18 cellular contexts compared by ENCODE assay signal in genomic region chr7:148723166-148723559, GRCh38. TPM values are rescaled to one million over a fixed set of nuclear protein-coding genes. Genes with fewer than 3 reads are reported as not detected.
A peak's percentile ranks its signal among the peaks of the same experiment; 100 is the strongest.
DNase-seq lines count a peak whose midpoint lies in the region; ATAC-seq and TF ChIP-seq lines count a peak whose summit lies in the region.
"Had no signal": no experiment of that assay in that cellular context is flagged by ENCODE, and none has a peak within 500 bp of the region (broad histone marks: within the 10 kb centered on the region; RNA-seq: fewer than 3 reads in every experiment).

No MANE protein-coding gene starts in this region.

- no peak for DNase-seq in CD4-positive, CD25-positive, alpha-beta regulatory T cell
- DNase-seq in Caco-2 (no peak), iPS-NIHi11 (ENCODE audit: low spot score) (no peak), spleen (no peak), NCI-H526 treated with DMSO at 0.1 percent for 48 hours (lab: John Stamatoyannopoulos, UW) (no peak)
- DNase-seq in activated naive CD8-positive, alpha-beta T cell treated with anti-CD3 and anti-CD28 coated beads, Interleukin-2, amount 50 U/mL, for 24 hours: no peak
- DNase-seq in natural killer cell treated with Interleukin-12 subunit alpha and Interleukin-12 subunit beta and Interleukin-15 and Interleukin-18, amount 100 ng/mL, for 72 hours (ENCODE audit: low spot score): no peak
- DNase-seq: activated effector memory CD4-positive, alpha-beta T cell treated with Interleukin-2 at 50 U/mL for 16 hours; BE2C; cortex of kidney; DMS79; foreskin keratinocyte; KBM-7; NCI-H226; stimulated activated CD4-positive, alpha-beta T cell treated with anti-CD3 and anti-CD28 coated beads, Interleukin-4, amount 100 ng/mL, for 4 hours; tibial artery; WERI-Rb-1 had no signal

- no peak for TF ChIP-seq CTCF in Caco-2 (IDR thresholded peaks at IDR 0.05; ENCODE audit: insufficient read depth in 1 of 2, low read depth in 1 of 2, low read length in 1 of 2, severe bottlenecking in 1 of 2, unreplicated experiment in 1 of 2)
- no peak for TF ChIP-seq CTCF in spleen (IDR thresholded peaks at IDR 0.05 in 8 of 11, conservative IDR thresholded peaks at IDR 0.05 in 3 of 11)

- no peaks in the 10 kb centered on the region for H3K9me3 ChIP-seq in CD4-positive, CD25-positive, alpha-beta regulatory T cell (ENCODE audit: control insufficient read depth in 2 of 2, low read length in 2 of 2)
- H3K9me3 ChIP-seq in Caco-2: no peaks in the 10 kb centered on the region
- no peaks in the 10 kb centered on the region for H3K9me3 ChIP-seq in spleen
- H3K9me3 ChIP-seq: BE2C, ovary, tibial artery had no signal

- intact Hi-C loops in Caco-2 (cut with micrococcal nuclease; ENCODE audit: unreplicated experiment) (no loop called here), spleen (cut with DNase I; ENCODE audit: low total_unique reads) (no loop called here)

- peaks cover 48 to 96% (median 86%) of the 10 kb centered on the region in 4 donors for H3K4me1 Mint-ChIP-seq in CD4-positive, CD25-positive, alpha-beta regulatory T cell
- H3K4me1 Mint-ChIP-seq in Caco-2 (ENCODE audit: low read depth, unreplicated experiment): peaks cover 30% of the 10 kb centered on the region
- peaks cover 86% of the 10 kb centered on the region for H3K4me1 Mint-ChIP-seq in activated naive CD8-positive, alpha-beta T cell treated with anti-CD3 and anti-CD28 coated beads, Interleukin-2, amount 50 U/mL, for 24 hours
- H3K4me1 Mint-ChIP-seq in natural killer cell treated with Interleukin-12 subunit alpha and Interleukin-12 subunit beta and Interleukin-15 and Interleukin-18, amount 100 ng/mL, for 72 hours (ENCODE audit: low read depth in 2 of 2): peaks cover 75 to 93% of the 10 kb centered on the region in 2 donors

- H3K27me3 Mint-ChIP-seq in CD4-positive, CD25-positive, alpha-beta regulatory T cell: no peaks in the 10 kb centered on the region
- H3K27me3 Mint-ChIP-seq in Caco-2 (ENCODE audit: insufficient read depth, unreplicated experiment): no peaks in the 10 kb centered on the region
- H3K27me3 Mint-ChIP-seq in activated naive CD8-positive, alpha-beta T cell treated with anti-CD3 and anti-CD28 coated beads, Interleukin-2, amount 50 U/mL, for 24 hours: no peaks in the 10 kb centered on the region
- H3K27me3 Mint-ChIP-seq in natural killer cell treated with Interleukin-12 subunit alpha and Interleukin-12 subunit beta and Interleukin-15 and Interleukin-18, amount 100 ng/mL, for 72 hours: no peaks in the 10 kb centered on the region

- H3K4me3 Mint-ChIP-seq in CD4-positive, CD25-positive, alpha-beta regulatory T cell: peak overlapping the region in 2 of 4 donors; percentile 13 to 18
- no peak overlapping the region for H3K4me3 Mint-ChIP-seq in Caco-2 (ENCODE audit: unreplicated experiment)
- H3K4me3 Mint-ChIP-seq in activated naive CD8-positive, alpha-beta T cell treated with anti-CD3 and anti-CD28 coated beads, Interleukin-2, amount 50 U/mL, for 24 hours: no peak overlapping the region
- peak overlapping the region; percentile 38 for H3K4me3 Mint-ChIP-seq in natural killer cell treated with Interleukin-12 subunit alpha and Interleukin-12 subunit beta and Interleukin-15 and Interleukin-18, amount 100 ng/mL, for 72 hours

- ATAC-seq in CD4-positive, CD25-positive, alpha-beta regulatory T cell (ENCODE audit: low read depth in 2 of 2): no peak
- ATAC-seq in activated naive CD8-positive, alpha-beta T cell treated with anti-CD3 and anti-CD28 coated beads, Interleukin-2, amount 50 U/mL, for 24 hours: peak; percentile 14
- no peak for ATAC-seq in natural killer cell treated with Interleukin-12 subunit alpha and Interleukin-12 subunit beta and Interleukin-15 and Interleukin-18, amount 100 ng/mL, for 72 hours
- ATAC-seq: foreskin keratinocyte had no signal

- peak overlapping the region in 2 of 3 donors; percentile 27 to 42 for H3K27ac Mint-ChIP-seq in CD4-positive, CD25-positive, alpha-beta regulatory T cell
- peak overlapping the region; percentile 19 for H3K27ac Mint-ChIP-seq in Caco-2 (ENCODE audit: unreplicated experiment)
- peak overlapping the region; percentile 14 for H3K27ac Mint-ChIP-seq in activated naive CD8-positive, alpha-beta T cell treated with anti-CD3 and anti-CD28 coated beads, Interleukin-2, amount 50 U/mL, for 24 hours
- peak overlapping the region; percentile 54 to 64 for H3K27ac Mint-ChIP-seq in natural killer cell treated with Interleukin-12 subunit alpha and Interleukin-12 subunit beta and Interleukin-15 and Interleukin-18, amount 100 ng/mL, for 72 hours

- CTCF ChIA-PET in Caco-2 (lab: Charles Lee): no interaction called here

- H3K9me3 Mint-ChIP-seq in CD4-positive, CD25-positive, alpha-beta regulatory T cell: no peaks in the 10 kb centered on the region
- no peaks in the 10 kb centered on the region for H3K9me3 Mint-ChIP-seq in Caco-2 (ENCODE audit: unreplicated experiment)
- no peaks in the 10 kb centered on the region for H3K9me3 Mint-ChIP-seq in activated naive CD8-positive, alpha-beta T cell treated with anti-CD3 and anti-CD28 coated beads, Interleukin-2, amount 50 U/mL, for 24 hours
- no peaks in the 10 kb centered on the region for H3K9me3 Mint-ChIP-seq in natural killer cell treated with Interleukin-12 subunit alpha and Interleukin-12 subunit beta and Interleukin-15 and Interleukin-18, amount 100 ng/mL, for 72 hours

- no TSS peak for BruUV-seq in Caco-2 (replicated peaks; lab: Mats Ljungman, UMichigan)

- 62 to 89% (median 72%) methylated on average over 2 of the region's 2 CpGs for WGBS in spleen, 5 donors

- no peak for TF ChIP-seq POLR2A in spleen (IDR thresholded peaks at IDR 0.05)

- H3K36me3 ChIP-seq in CD4-positive, CD25-positive, alpha-beta regulatory T cell (ENCODE audit: control insufficient read depth, insufficient read depth, low read length): no peaks in the 10 kb centered on the region
- H3K36me3 ChIP-seq in Caco-2 (ENCODE audit: control insufficient read depth, insufficient read depth, low read length) (no peaks in the 10 kb centered on the region), spleen (no peaks in the 10 kb centered on the region)
- H3K36me3 ChIP-seq: BE2C, ovary, tibial artery had no signal

- H3K27ac ChIP-seq in CD4-positive, CD25-positive, alpha-beta regulatory T cell (ENCODE audit: insufficient read depth, low read length, poor library complexity, severe bottlenecking): no peak overlapping the region
- H3K27ac ChIP-seq in spleen: peak overlapping the region in 1 of 8 donors; percentile 7
- H3K27ac ChIP-seq: foreskin keratinocyte, ovary, tibial artery, WERI-Rb-1 had no signal

- H3K4me3 ChIP-seq in CD4-positive, CD25-positive, alpha-beta regulatory T cell (ENCODE audit: low read depth, low read length): no peak overlapping the region
- H3K4me3 ChIP-seq in Caco-2 (ENCODE audit: low read depth, low read length) (no peak overlapping the region), spleen (no peak overlapping the region)
- H3K4me3 ChIP-seq: ovary, tibial artery had no signal

- peaks cover 10% of the 10 kb centered on the region for H3K36me3 Mint-ChIP-seq in CD4-positive, CD25-positive, alpha-beta regulatory T cell
- H3K36me3 Mint-ChIP-seq in Caco-2 (ENCODE audit: insufficient read depth, unreplicated experiment): peaks cover 24% of the 10 kb centered on the region
- H3K36me3 Mint-ChIP-seq in activated naive CD8-positive, alpha-beta T cell treated with anti-CD3 and anti-CD28 coated beads, Interleukin-2, amount 50 U/mL, for 24 hours (ENCODE audit: low read depth): peaks cover 6% of the 10 kb centered on the region
- no peaks in the 10 kb centered on the region for H3K36me3 Mint-ChIP-seq in natural killer cell treated with Interleukin-12 subunit alpha and Interleukin-12 subunit beta and Interleukin-15 and Interleukin-18, amount 100 ng/mL, for 72 hours

- peaks cover 42% of the 10 kb centered on the region for H3K4me1 ChIP-seq in CD4-positive, CD25-positive, alpha-beta regulatory T cell (ENCODE audit: control insufficient read depth, insufficient read depth, low read length, poor library complexity, severe bottlenecking)
- peaks cover 3% of the 10 kb centered on the region; the same call in 1 of the 2 replicates for H3K4me1 ChIP-seq in Caco-2
- peaks cover 5 to 100% (median 84%) of the 10 kb centered on the region in 6 donors for H3K4me1 ChIP-seq in spleen
- H3K4me1 ChIP-seq: BE2C had no signal

- no peaks in the 10 kb centered on the region for H3K27me3 ChIP-seq in CD4-positive, CD25-positive, alpha-beta regulatory T cell (ENCODE audit: control insufficient read depth, insufficient read depth, low read length)
- H3K27me3 ChIP-seq in Caco-2 (replicated peaks; ENCODE audit: control insufficient read depth, insufficient read depth, low read length) (no peaks in the 10 kb centered on the region), spleen (replicated peaks in 1 of 7) (no peaks in the 10 kb centered on the region)
- H3K27me3 ChIP-seq: BE2C, foreskin keratinocyte, ovary, tibial artery had no signal

- POLR2A ChIA-PET in Caco-2 (lab: Charles Lee): no interaction called here

RNA-seq across cellular contexts. Expression of gene CUL1, which starts 24.5 kb away (rescaled TPM):
- 41.4 TPM for total RNA-seq in CD4-positive, CD25-positive, alpha-beta regulatory T cell
- 10 to 100 TPM; 44.5 to 56.9 (median 48.0) TPM for polyA plus RNA-seq in CD4-positive, CD25-positive, alpha-beta regulatory T cell
- total RNA-seq in Caco-2 (2022): 66.6 and 71.9 TPM in 2 replicates
- total RNA-seq in natural killer cell treated with Interleukin-12 subunit alpha and Interleukin-12 subunit beta and Interleukin-15 and Interleukin-18, amount 100 ng/mL, for 72 hours: 10 to 100 TPM; 59.5 to 69.5 TPM
- 10 to 100 TPM; 37.1 to 54.6 (median 50.6) TPM for total RNA-seq in spleen
- polyA plus RNA-seq in spleen: 10 to 100 TPM; 19.8 to 29.1 (median 22.1) TPM
